ENCODE assay signal across 8 cellular contexts in the genomic region with DNA sequence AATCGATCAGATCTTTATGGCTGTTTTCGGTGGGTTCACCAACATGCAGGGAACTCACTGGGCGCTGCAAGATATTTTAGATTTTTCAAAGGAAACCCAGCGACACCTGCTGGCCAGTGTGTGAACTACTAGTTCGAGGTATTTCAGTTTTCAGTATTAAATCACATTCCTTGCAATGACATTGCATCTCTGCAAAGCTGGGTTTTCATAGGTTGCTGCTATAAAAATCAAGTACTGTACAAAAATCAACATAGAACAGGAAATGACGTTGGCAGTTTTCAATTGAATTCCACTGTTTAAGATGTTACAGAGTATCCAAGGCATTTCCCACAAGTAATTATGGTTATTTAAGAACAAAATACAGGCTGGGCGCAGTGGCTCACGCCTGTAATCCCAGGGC. TPM values are rescaled to one million over a fixed set of nuclear protein-coding genes. Genes with fewer than 3 reads are reported as not detected.
DNase-seq lines count a peak whose midpoint lies in the region; ATAC-seq, FAIRE-seq and TF ChIP-seq lines count a peak whose summit lies in the region.

No MANE protein-coding gene starts in this region.

- 18 to 19% methylated on average over 7 to 8 of the region's 8 CpGs for WGBS in gastroesophageal sphincter (ENCODE audit: low coverage in 1 of 2), 2 donors

- no peak overlapping the region for H3K9ac ChIP-seq in HUES48 (ENCODE audit: low read depth, low read length)

- peak overlapping the region; percentile 57 for H3K27ac ChIP-seq in HUES48 (ENCODE audit: low read depth, low read length)
- H3K27ac ChIP-seq in SJCRH30 = no peak overlapping the region
- no peak overlapping the region for H3K27ac ChIP-seq in gastroesophageal sphincter

- DNase-seq in COR-L47 (lab: John Stamatoyannopoulos, UW) = peak; percentile 13
- peak; percentile 37 to 70 for DNase-seq in SJCRH30
- peak; percentile 14 to 61 (median 47) for DNase-seq in activated naive CD4-positive, alpha-beta T cell (lab: John Stamatoyannopoulos, UW)
- DNase-seq in pons (ENCODE audit: low spot score) = peak; percentile 79
- peak; percentile 53 for DNase-seq in urothelium cell line (ENCODE audit: low spot score)

- H3K4me3 ChIP-seq in HUES48 (ENCODE audit: low read depth, low read length) = no peak overlapping the region
- H3K4me3 ChIP-seq in SJCRH30 = no peak overlapping the region
- H3K4me3 ChIP-seq in gastroesophageal sphincter = no peak overlapping the region

- peaks cover 71% of the 10 kb centered on the region for H3K36me3 ChIP-seq in HUES48 (ENCODE audit: control insufficient read depth, insufficient read depth, low read length)
- peaks cover 9% of the 10 kb centered on the region for H3K36me3 ChIP-seq in SJCRH30
- H3K36me3 ChIP-seq in gastroesophageal sphincter = peaks cover 0 to 29% of the 10 kb centered on the region in 2 donors

- H3K27me3 ChIP-seq in HUES48 (ENCODE audit: control insufficient read depth, insufficient read depth, low read length) = no peaks in the 10 kb centered on the region
- no peaks in the 10 kb centered on the region for H3K27me3 ChIP-seq in SJCRH30
- no peaks in the 10 kb centered on the region for H3K27me3 ChIP-seq in gastroesophageal sphincter

- no peak for FAIRE-seq in urothelium cell line (lab: Jason Lieb, UNC)

- peak; percentile 23 for ATAC-seq in gastroesophageal sphincter
- no peak for ATAC-seq in GM19035 (IDR thresholded peaks at IDR 0.05; ENCODE audit: unreplicated experiment)

- peak in 3 of 4 experiments; percentile 88 to 93 (median 92) for TF ChIP-seq CTCF in gastroesophageal sphincter (IDR thresholded peaks at IDR 0.05)

- no peaks in the 10 kb centered on the region for H3K4me1 ChIP-seq in HUES48 (ENCODE audit: control insufficient read depth, insufficient read depth, low read length)
- no peaks in the 10 kb centered on the region for H3K4me1 ChIP-seq in SJCRH30
- peaks cover 0 to 20% (median 0%) of the 10 kb centered on the region in 3 donors for H3K4me1 ChIP-seq in gastroesophageal sphincter

- H3K9me3 ChIP-seq in HUES48 (ENCODE audit: control insufficient read depth, insufficient read depth, low read length) (no peaks in the 10 kb centered on the region), SJCRH30 (replicated peaks) (no peaks in the 10 kb centered on the region), gastroesophageal sphincter (no peaks in the 10 kb centered on the region)

- no peak for TF ChIP-seq POLR2A in gastroesophageal sphincter (IDR thresholded peaks at IDR 0.05)

- no peak for TF ChIP-seq EP300 in gastroesophageal sphincter (IDR thresholded peaks at IDR 0.05)

RNA-seq across cellular contexts. Expression of a gene that starts 17.6 kb away (rescaled TPM):
- total RNA-seq in SJCRH30 (2014; rRNA removed; shearing (Covaris generic)) = 57.0 and 72.7 TPM in 2 replicates
- 10 to 100 TPM in 1 of 4 donors, 1 to 10 TPM in 3; 2.7 to 12.6 (median 7.1) TPM for total RNA-seq in gastroesophageal sphincter

RNA-seq across cellular contexts. Expression of a gene that starts 17.9 kb away (rescaled TPM):
- 0.89 and 1.1 TPM in 2 replicates for total RNA-seq in SJCRH30 (2014; rRNA removed; shearing (Covaris generic))
- 1 to 10 TPM; 3.2 to 8.3 (median 5.7) TPM for total RNA-seq in gastroesophageal sphincter

RNA-seq across cellular contexts. Expression of a gene that starts 41.9 kb away (rescaled TPM):
- total RNA-seq in SJCRH30 (2014; rRNA removed; shearing (Covaris generic)) = 1.4 and 2.1 TPM in 2 replicates
- total RNA-seq in gastroesophageal sphincter = 10 to 100 TPM in 2 of 4 donors, 1 to 10 TPM in 2; 3.8 to 15.6 (median 9.7) TPM

Comparison
In these comparisons a context has a peak if more than half of its experiments do, and no peak if none do; other contexts are left out.
1. DNase-seq: peak in every context shown above with its lines; median percentile 79 in pons; 54 in SJCRH30; 53 in urothelium cell line; 47 in activated naive CD4-positive, alpha-beta T cell; 13 in COR-L47.